Comparison of ENCODE assay signal across 8 cellular contexts in the genomic region with DNA sequence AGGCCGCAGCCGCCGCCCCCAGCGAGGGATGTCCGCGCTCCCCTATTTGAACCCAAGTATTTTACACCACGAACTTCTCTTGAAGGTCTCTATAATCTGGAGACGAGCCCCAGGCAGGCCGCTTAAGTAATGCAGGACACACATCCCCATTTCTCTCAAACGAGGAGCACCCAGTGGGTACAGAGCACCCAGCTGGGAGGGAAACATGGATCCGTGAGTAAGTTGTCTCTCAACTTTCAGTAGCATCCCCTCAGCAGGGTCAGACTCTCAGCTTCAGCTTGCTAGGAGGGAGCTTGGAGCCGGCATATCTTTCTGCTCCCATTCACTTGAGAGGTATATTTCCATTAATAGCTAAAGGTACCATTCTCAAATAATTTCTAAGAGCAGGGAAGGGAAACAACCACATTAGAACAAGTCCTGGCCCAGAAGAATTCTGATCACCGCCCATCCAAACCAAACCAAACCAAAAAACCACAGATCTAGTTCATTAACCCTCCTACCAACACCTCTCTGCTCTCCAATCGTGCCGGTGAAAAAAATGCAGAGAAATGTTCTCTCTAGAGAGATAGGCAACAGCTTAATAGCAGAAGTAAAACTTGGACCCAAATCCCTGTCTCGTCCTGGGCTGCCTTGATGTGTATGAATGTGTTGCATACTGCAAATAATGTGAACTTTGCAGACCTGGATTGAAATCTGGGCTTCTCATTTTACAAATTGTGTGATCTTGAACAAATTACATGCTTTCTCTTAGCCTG. TPM values are rescaled to one million over a fixed set of nuclear protein-coding genes. Genes with fewer than 3 reads are reported as not detected.
A peak's percentile ranks its signal among the peaks of the same experiment; 100 is the strongest.
DNase-seq lines count a peak whose midpoint lies in the region; ATAC-seq and TF ChIP-seq lines count a peak whose summit lies in the region.

No MANE protein-coding gene starts in this region.

- H3K36me3 ChIP-seq in OCI-LY7 (ENCODE audit: insufficient read depth, low read length): no peaks in the 10 kb centered on the region
- no peaks in the 10 kb centered on the region for H3K36me3 ChIP-seq in upper lobe of left lung

- TF ChIP-seq POLR2A in upper lobe of left lung (IDR thresholded peaks at IDR 0.05): no peak

- H3K4me3 ChIP-seq in HFF-Myc (replicated peaks; ENCODE audit: low read depth, low read length) (peak overlapping the region; percentile 63), OCI-LY7 (ENCODE audit: low read depth, low read length, poor library complexity, severe bottlenecking) (peak overlapping the region; percentile 91), dorsolateral prefrontal cortex (peak overlapping the region; percentile 58 to 100 (median 95)), upper lobe of left lung (peak overlapping the region; percentile 69 to 96 (median 89))

- CTCF ChIA-PET in OCI-LY7 (lab: Charles Lee; ENCODE audit: unreplicated experiment): interaction anchor here (0.6 to 1.0 kb wide), 2 partner anchors 20 to 391 kb away, joined by 3 read pairs; no protein-coding TSS in a partner anchor

- no peaks in the 10 kb centered on the region for H3K9me2 ChIP-seq in OCI-LY7 (ENCODE audit: insufficient read depth, low read length)

- TF ChIP-seq CTCF in HFF-Myc (IDR thresholded peaks at IDR 0.05; ENCODE audit: low read depth, low read length, missing control alignments) (no peak), OCI-LY7 (conservative IDR thresholded peaks at IDR 0.05; ENCODE audit: low read length) (no peak), dorsolateral prefrontal cortex (IDR thresholded peaks at IDR 0.05 in 54 of 56, conservative IDR thresholded peaks at IDR 0.05 in 2 of 56; ENCODE audit: low read depth in 1 of 56, partially characterized antibody in 56 of 56) (peak in 2 of 56 donors; percentile 3 to 5), upper lobe of left lung (IDR thresholded peaks at IDR 0.05) (no peak)

- no peaks in the 10 kb centered on the region for H3K9me3 ChIP-seq in OCI-LY7 (ENCODE audit: low read length)
- H3K9me3 ChIP-seq in upper lobe of left lung: no peaks in the 10 kb centered on the region

- POLR2A ChIA-PET in OCI-LY7 (lab: Charles Lee): no interaction called here

- no peaks in the 10 kb centered on the region for H4K20me1 ChIP-seq in OCI-LY7 (ENCODE audit: insufficient read depth, low read length)

- no peak for TF ChIP-seq EP300 in upper lobe of left lung (IDR thresholded peaks at IDR 0.05)

- DNase-seq in DMS 273 (lab: John Stamatoyannopoulos, UW; ENCODE audit: unreplicated experiment) (peak; percentile 23), DMS 273 treated with DMSO at 0.1 percent for 48 hours (lab: John Stamatoyannopoulos, UW) (no peak), HFF-Myc (ENCODE audit: extremely low read depth, low read depth) (no peak), OCI-LY7 (ENCODE audit: low spot score) (peak; percentile 28), dorsolateral prefrontal cortex (peak in 1 of 10 donors; percentile 31), medulla oblongata (ENCODE audit: extremely low spot score) (peak; percentile 66), upper lobe of left lung (no peak), COLO668 (lab: John Stamatoyannopoulos, UW; ENCODE audit: unreplicated experiment) (no peak)

- BruUV-seq in OCI-LY7 (replicated peaks; lab: Mats Ljungman, UMichigan): TSS peak; percentile 53

- no peaks in the 10 kb centered on the region for H3K79me2 ChIP-seq in OCI-LY7 (ENCODE audit: insufficient read depth, low read depth, low read length)

- H3K4me1 ChIP-seq in OCI-LY7 (ENCODE audit: insufficient read depth, low read length, poor library complexity, severe bottlenecking): peaks cover 20% of the 10 kb centered on the region
- peaks cover 12 to 29% (median 14%) of the 10 kb centered on the region in 4 donors for H3K4me1 ChIP-seq in upper lobe of left lung

- H3K27ac ChIP-seq in OCI-LY7 (ENCODE audit: low read depth, low read length, poor library complexity, severe bottlenecking) (no peak overlapping the region), dorsolateral prefrontal cortex (peak overlapping the region in 54 of 59 donors; percentile 0 to 92 (median 84)), upper lobe of left lung (peak overlapping the region; percentile 83 to 95 (median 91))

- H3K4me2 ChIP-seq in OCI-LY7 (ENCODE audit: low read length): peak overlapping the region; percentile 70

- ATAC-seq in upper lobe of left lung (ENCODE audit: low FRiP score in 2 of 2): no peak

- intact Hi-C loops in OCI-LY7 (cut with micrococcal nuclease; ENCODE audit: unreplicated experiment) (loop anchor here (5.0 to 10.0 kb wide), 3 partner anchors 184 to 558 kb away; partner anchors contain the start of gene ZNF782), dorsolateral prefrontal cortex (cut with DNase I) (loop anchor here (5.0 to 10.0 kb wide), 6 partner anchors 54 to 569 kb away; partner anchors contain the start of genes ANP32B (in 1 of the 2), TMOD1 (in 1 of the 2) and ZNF782 (in 1 of the 2))

- peak overlapping the region; percentile 99 for H2AFZ ChIP-seq in OCI-LY7 (ENCODE audit: low read length)

- 10 to 11% methylated on average over 9 to 12 of the region's 16 CpGs for WGBS in upper lobe of left lung, 2 donors

- H3K27me3 ChIP-seq in dorsolateral prefrontal cortex (no peaks in the 10 kb centered on the region), upper lobe of left lung (no peaks in the 10 kb centered on the region)

RNA-seq across cellular contexts. Expression of gene TDRD7, which starts 0.9 kb away (rescaled TPM):
- total RNA-seq in OCI-LY7 (2014; rRNA removed; shearing (Covaris generic)): 4.0 and 5.5 TPM in 2 replicates
- total RNA-seq in OCI-LY7 (2022): 5.3 and 6.1 TPM in 2 replicates
- 10 to 100 TPM; 15.6 to 26.5 (median 20.8) TPM for total RNA-seq in dorsolateral prefrontal cortex
- 10 to 100 TPM in 5 of 6 donors, 1 to 10 TPM in 1; 9.0 to 21.0 (median 15.3) TPM for total RNA-seq in upper lobe of left lung

Comparison
In these comparisons a context has a peak if more than half of its experiments do, and no peak if none do; other contexts are left out.
1. DNase-seq: peak in DMS 273 (single experiment), OCI-LY7 (single experiment) and medulla oblongata (single experiment); none in DMS 273 treated with DMSO at 0.1 percent for 48 hours (single experiment), HFF-Myc (single experiment), upper lobe of left lung (0 of 2) and COLO668 (single experiment).
2. Peak in every context shown above with its lines, with median percentiles within 50 percentile points of each other: H3K4me3 ChIP-seq.